Comparison of ENCODE assay signal across 1 cellular context in genomic region chr19:38281820-38282566, GRCh38.
TF ChIP-seq lines count a peak whose summit lies in the region.

No MANE protein-coding gene starts in this region.

TF ChIP-seq in HepG2, 621 proteins besides CTCF, POLR2A, EP300 and RAD21:
- TF ChIP-seq TAF15 (IDR thresholded peaks at IDR 0.05; ENCODE audit: low read depth, low read length, poor library complexity, severe bottlenecking) (no peak), MED13 (CRISPR knock-in tag; IDR thresholded peaks at IDR 0.05) (no peak), BRD4 (CRISPR knock-in tag; IDR thresholded peaks at IDR 0.05) (no peak), SALL1 (CRISPR knock-in tag; IDR thresholded peaks at IDR 0.05) (no peak), ZNF841 (CRISPR knock-in tag; IDR thresholded peaks at IDR 0.05; ENCODE audit: borderline replicate concordance) (no peak), ZNF672 (CRISPR knock-in tag; IDR thresholded peaks at IDR 0.05) (no peak), AGO1 (IDR thresholded peaks at IDR 0.05; ENCODE audit: low read depth, low read length, poor library complexity, severe bottlenecking) (no peak), ZNF367 (CRISPR knock-in tag; IDR thresholded peaks at IDR 0.05; ENCODE audit: borderline replicate concordance) (no peak)
